8 cellular contexts compared by ENCODE assay signal in the genomic region with DNA sequence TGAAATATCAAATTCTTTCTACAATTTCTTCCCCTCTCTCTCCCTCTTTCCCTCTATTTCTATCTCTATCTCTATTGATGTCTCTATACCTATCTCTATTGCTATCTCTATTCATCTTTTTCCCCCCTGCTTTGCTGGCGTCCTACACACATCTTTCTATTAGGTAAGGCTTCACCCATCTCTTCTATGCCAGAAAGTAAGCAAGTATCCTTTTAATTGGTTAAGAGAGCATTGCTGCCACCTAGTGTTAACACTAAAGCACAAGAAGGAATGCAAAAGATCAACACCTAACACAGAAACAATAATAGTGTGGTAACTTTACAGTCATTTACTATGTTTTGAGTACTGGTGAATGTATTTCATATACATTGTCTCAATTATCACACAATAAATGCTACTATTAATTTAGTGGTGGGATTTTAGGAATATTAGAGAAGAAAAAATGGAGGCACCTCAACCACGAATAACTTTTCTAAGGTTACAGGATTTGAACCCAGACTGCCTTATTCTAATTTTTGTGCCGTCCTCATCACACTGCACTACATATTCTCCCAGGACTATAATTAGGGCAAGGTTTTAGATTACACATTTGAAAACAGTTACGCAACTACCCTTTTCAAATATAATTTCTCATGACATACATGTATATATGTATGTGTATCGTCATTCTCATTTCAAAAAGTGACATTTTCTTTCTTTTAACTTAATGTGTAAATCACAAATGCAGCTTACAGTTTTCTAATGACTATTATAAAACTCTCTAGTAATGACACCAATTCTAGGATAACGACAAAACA. TPM values are rescaled to one million over a fixed set of nuclear protein-coding genes. Genes with fewer than 3 reads are reported as not detected.
DNase-seq lines count a peak whose midpoint lies in the region; ATAC-seq and TF ChIP-seq lines count a peak whose summit lies in the region.

No MANE protein-coding gene starts in this region.

- H3K36me3 ChIP-seq in BE2C (no peaks in the 10 kb centered on the region), left ventricle myocardium inferior (no peaks in the 10 kb centered on the region), sigmoid colon (no peaks in the 10 kb centered on the region)

- peaks cover 10% of the 10 kb centered on the region for H3K4me1 Mint-ChIP-seq in activated naive CD8-positive, alpha-beta T cell treated with anti-CD3 and anti-CD28 coated beads, Interleukin-2, amount 50 U/mL, for 24 hours

- no peaks in the 10 kb centered on the region for H3K9me3 ChIP-seq in BE2C
- no peaks in the 10 kb centered on the region for H3K9me3 ChIP-seq in left ventricle myocardium inferior (replicated peaks)
- no peaks in the 10 kb centered on the region for H3K9me3 ChIP-seq in sigmoid colon

- H3K36me3 Mint-ChIP-seq in activated naive CD8-positive, alpha-beta T cell treated with anti-CD3 and anti-CD28 coated beads, Interleukin-2, amount 50 U/mL, for 24 hours (ENCODE audit: low read depth), result no peaks in the 10 kb centered on the region

- ATAC-seq in GM18517 (IDR thresholded peaks at IDR 0.05; ENCODE audit: unreplicated experiment) (peak; percentile 77), HG03135 (IDR thresholded peaks at IDR 0.05; ENCODE audit: unreplicated experiment) (peak; percentile 47)
- ATAC-seq in activated naive CD8-positive, alpha-beta T cell treated with anti-CD3 and anti-CD28 coated beads, Interleukin-2, amount 50 U/mL, for 24 hours, result peak; percentile 38

- no peak for TF ChIP-seq EP300 in sigmoid colon (IDR thresholded peaks at IDR 0.05)

- H3K4me1 ChIP-seq in BE2C (peaks cover 9% of the 10 kb centered on the region), left ventricle myocardium inferior (peaks cover 18% of the 10 kb centered on the region), sigmoid colon (peaks cover 0 to 15% (median 7%) of the 10 kb centered on the region in 4 donors)

- TF ChIP-seq POLR2A in sigmoid colon (IDR thresholded peaks at IDR 0.05), result no peak

- intact Hi-C loops in left ventricle myocardium inferior (cut with micrococcal nuclease) (loop anchor here (5.0 kb wide), 1 partner anchor 399 kb away; no protein-coding TSS in a partner anchor), sigmoid colon (cut with DNase I) (loop anchor here (1.0 to 5.0 kb wide), 2 partner anchors 304 to 397 kb away; a partner anchor contains a TSS)

- H3K9me3 Mint-ChIP-seq in activated naive CD8-positive, alpha-beta T cell treated with anti-CD3 and anti-CD28 coated beads, Interleukin-2, amount 50 U/mL, for 24 hours, result no peaks in the 10 kb centered on the region

- 77 to 79% methylated on average over 6 of the region's 6 CpGs for WGBS in sigmoid colon, 2 donors

- no peak overlapping the region for H3K4me3 ChIP-seq in BE2C (ENCODE audit: low read depth, low read length)
- no peak overlapping the region for H3K4me3 ChIP-seq in left ventricle myocardium inferior
- H3K4me3 ChIP-seq in sigmoid colon, result no peak overlapping the region

- DNase-seq in BE2C (peak; percentile 31), NCI-H2196 treated with DMSO at 0.1 percent for 48 hours (lab: John Stamatoyannopoulos, UW; ENCODE audit: unreplicated experiment) (peak; percentile 7), left ventricle myocardium inferior (no peak), sigmoid colon (no peak)
- no peak for DNase-seq in activated naive CD8-positive, alpha-beta T cell treated with anti-CD3 and anti-CD28 coated beads, Interleukin-2, amount 50 U/mL, for 24 hours
- no peak for DNase-seq in stimulated activated CD4-positive, alpha-beta T cell treated with anti-CD3 and anti-CD28 coated beads, Interleukin-1b, Interleukin-23, amount 100 ng/mL, for 48 hours

- no peak overlapping the region for H3K4me3 Mint-ChIP-seq in activated naive CD8-positive, alpha-beta T cell treated with anti-CD3 and anti-CD28 coated beads, Interleukin-2, amount 50 U/mL, for 24 hours

- H3K27me3 Mint-ChIP-seq in activated naive CD8-positive, alpha-beta T cell treated with anti-CD3 and anti-CD28 coated beads, Interleukin-2, amount 50 U/mL, for 24 hours, result peaks cover 20% of the 10 kb centered on the region

- H3K27me3 ChIP-seq in BE2C (no peaks in the 10 kb centered on the region), left ventricle myocardium inferior (ENCODE audit: low read depth) (no peaks in the 10 kb centered on the region), sigmoid colon (no peaks in the 10 kb centered on the region)

- TF ChIP-seq CTCF in BE2C (IDR thresholded peaks at IDR 0.05; ENCODE audit: low read depth, low read length), result peak; percentile 75
- TF ChIP-seq CTCF in left ventricle myocardium inferior (IDR thresholded peaks at IDR 0.05; ENCODE audit: borderline replicate concordance), result peak; percentile 87
- peak; percentile 36 to 69 (median 62) for TF ChIP-seq CTCF in sigmoid colon (IDR thresholded peaks at IDR 0.05)

- H3K27ac Mint-ChIP-seq in activated naive CD8-positive, alpha-beta T cell treated with anti-CD3 and anti-CD28 coated beads, Interleukin-2, amount 50 U/mL, for 24 hours, result no peak overlapping the region

- H3K27ac ChIP-seq in left ventricle myocardium inferior (replicated peaks), result no peak overlapping the region
- H3K27ac ChIP-seq in sigmoid colon, result no peak overlapping the region

RNA-seq across cellular contexts. Expression of a gene that starts 3.7 kb away (rescaled TPM):
- polyA plus RNA-seq in BE2C (2012; ENCODE audit: insufficient read depth, insufficient read length, low read depth), result not detected
- total RNA-seq in left ventricle myocardium inferior, result 0.96 TPM
- under 1 TPM in 1 of 4 donors, not detected in 3; 0.99 TPM for total RNA-seq in sigmoid colon
- 1 to 10 TPM in 1 of 3 donors, under 1 TPM in 1, not detected in 1; 0.35 to 2.1 TPM for polyA plus RNA-seq in sigmoid colon

RNA-seq across cellular contexts. Expression of a gene that starts 38.9 kb away (rescaled TPM):
- polyA plus RNA-seq in BE2C (2012; ENCODE audit: insufficient read depth, insufficient read length, low read depth), result 11.4 TPM
- 67.9 TPM for total RNA-seq in left ventricle myocardium inferior
- 100 to 1,000 TPM in 1 of 4 donors, 10 to 100 TPM in 3; 61.7 to 100 (median 85.4) TPM for total RNA-seq in sigmoid colon
- polyA plus RNA-seq in sigmoid colon, result 10 to 100 TPM in 2 of 3 donors, 1 to 10 TPM in 1; 7.2 to 16.6 (median 10.9) TPM

RNA-seq across cellular contexts. Expression of a gene that starts 46.7 kb away (rescaled TPM):
- polyA plus RNA-seq in BE2C (2012; ENCODE audit: insufficient read depth, insufficient read length, low read depth), result not detected
- total RNA-seq in left ventricle myocardium inferior, result 0.69 TPM
- total RNA-seq in sigmoid colon, result 1 to 10 TPM in 3 of 4 donors, not detected in 1; 1.1 to 2.8 (median 2.1) TPM
- polyA plus RNA-seq in sigmoid colon, result under 1 TPM in 1 of 3 donors, not detected in 2; 0.20 TPM

Comparison
In these comparisons a context has a peak if more than half of its experiments do, and no peak if none do; other contexts are left out.
1. DNase-seq: peak in BE2C (single experiment) and NCI-H2196 treated with DMSO at 0.1 percent for 48 hours (single experiment); none in activated naive CD8-positive, alpha-beta T cell treated with anti-CD3 and anti-CD28 coated beads, Interleukin-2, amount 50 U/mL, for 24 hours (single experiment), left ventricle myocardium inferior (single experiment), sigmoid colon (single experiment) and stimulated activated CD4-positive, alpha-beta T cell treated with anti-CD3 and anti-CD28 coated beads, Interleukin-1b, Interleukin-23, amount 100 ng/mL, for 48 hours (single experiment).
2. Peak in every context shown above with its lines, with median percentiles within 50 percentile points of each other: CTCF ChIP-seq and ATAC-seq.